ENCODE assay signal across 26 cellular contexts in genomic region chr9:107704791-107705190, GRCh38.
"Had no signal": no experiment of that assay in that cellular context is flagged by ENCODE, and none has a peak within 500 bp of the region (broad histone marks: within the 10 kb centered on the region; RNA-seq: fewer than 3 reads in every experiment).

No MANE protein-coding gene starts in this region.

- H3K36me3 ChIP-seq: brain microvascular endothelial cell, esophagus squamous epithelium, gastroesophageal sphincter had no signal

- H3K9me3 ChIP-seq: esophagus squamous epithelium, gastroesophageal sphincter had no signal

- DNase-seq: activated CD4-positive, alpha-beta memory T cell treated with anti-CD3 and anti-CD28 coated beads, Interleukin-2, amount 10 ng/mL, durations not matched to agents 7 days and 5 days; activated CD4-positive, alpha-beta T cell treated with anti-CD3 and anti-CD28 coated beads for 1 hour; activated CD4-positive, alpha-beta T cell treated with anti-CD3 and anti-CD28 coated beads for 4 hours; activated CD4-positive, alpha-beta T cell treated with anti-CD3 and anti-CD28 coated beads, Interleukin-2, amount 10 ng/mL, durations not matched to agents 7 days and 5 days; activated CD4-positive, alpha-beta T cell treated with anti-CD3 and anti-CD28 coated beads, Interleukin-2, amount 50 U/mL, for 4 hours; activated CD4-positive, CD25-positive, alpha-beta regulatory T cell; activated CD8-positive, alpha-beta memory T cell treated with anti-CD3 and anti-CD28 coated beads, Interleukin-2, amount 50 U/mL, for 48 hours; activated gamma-delta T cell; activated naive CD4-positive, alpha-beta T cell; activated naive CD4-positive, alpha-beta T cell treated with anti-CD3 and anti-CD28 coated beads, Interleukin-2, amount 10 ng/mL, durations not matched to agents 7 days and 5 days; activated naive CD8-positive, alpha-beta T cell treated with anti-CD3 and anti-CD28 coated beads, Interleukin-2, amount 10 ng/mL, durations not matched to agents 7 days and 5 days; activated T-cell treated with anti-CD3 and anti-CD28 coated beads for 4 hours; activated T-cell treated with anti-CD3 and anti-CD28 coated beads, Interleukin-2, amount 50 U/mL, for 24 hours; activated T-cell treated with anti-CD3 and anti-CD28 coated beads, Interleukin-2, amount 50 U/mL, for 72 hours; amniotic stem cell; anterior cingulate cortex; brain microvascular endothelial cell; caudate nucleus; effector CD8-positive, alpha-beta T cell; esophagus squamous epithelium; foreskin melanocyte; hippocampal formation; T-helper 2 cell had no signal

- H3K4me1 ChIP-seq: gastroesophageal sphincter had no signal

- H3K27me3 ChIP-seq: brain microvascular endothelial cell, esophagus squamous epithelium, gastroesophageal sphincter had no signal

- H3K4me3 ChIP-seq: esophagus squamous epithelium, gastroesophageal sphincter had no signal

- H3K27ac ChIP-seq: brain microvascular endothelial cell, epithelial cell of prostate, esophagus squamous epithelium, gastroesophageal sphincter had no signal

- ATAC-seq: activated naive CD4-positive, alpha-beta T cell treated with anti-CD3 and anti-CD28 coated beads, Interleukin-2, amount 50 U/mL, for 72 hours; activated T-cell treated with anti-CD3 and anti-CD28 coated beads, Interleukin-2, amount 50 U/mL, for 72 hours; gastroesophageal sphincter had no signal
